8 cellular contexts compared by ENCODE assay signal in the genomic region with DNA sequence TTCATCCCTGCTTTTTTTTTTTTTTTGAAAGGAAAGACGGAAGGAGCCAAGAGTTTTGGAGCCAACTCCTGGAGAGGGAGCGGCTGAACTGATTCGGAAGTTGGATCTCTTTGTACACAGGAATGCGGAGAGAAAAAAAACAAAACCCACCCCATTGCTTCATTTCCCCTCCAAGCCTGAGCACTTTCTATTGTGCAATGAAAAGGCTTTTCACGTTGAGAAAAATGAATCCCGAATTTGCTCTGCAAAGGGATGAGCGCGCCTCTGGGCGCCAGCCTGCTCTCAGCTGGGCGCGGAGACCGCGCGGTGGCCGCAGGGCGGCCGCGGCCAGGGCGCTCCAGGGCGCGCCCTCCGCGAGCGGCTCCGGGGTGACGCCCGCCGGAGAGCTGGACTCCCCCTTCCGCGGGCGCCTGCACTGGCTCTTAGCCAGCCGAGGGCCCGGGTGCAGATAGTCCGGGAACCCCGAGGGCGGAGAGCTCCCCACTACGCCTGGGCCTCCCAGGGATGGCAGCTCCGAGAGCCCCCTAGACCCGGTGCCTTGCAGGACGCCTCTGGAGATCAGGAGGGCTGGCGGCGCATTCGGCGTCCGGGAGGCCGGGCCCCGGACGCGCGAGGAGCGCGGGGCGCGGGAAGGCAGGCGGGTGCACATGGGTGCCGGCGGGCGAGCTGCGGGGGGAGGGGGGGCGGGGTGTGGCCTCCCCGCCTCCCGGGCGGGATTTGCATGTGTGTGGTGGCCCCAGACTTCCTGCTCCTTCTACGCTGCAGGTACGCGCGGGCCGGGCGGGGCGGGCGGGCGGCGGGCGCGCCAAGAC. TPM values are rescaled to one million over a fixed set of nuclear protein-coding genes. Genes with fewer than 3 reads are reported as not detected.
A peak's percentile ranks its signal among the peaks of the same experiment; 100 is the strongest.
DNase-seq lines count a peak whose midpoint lies in the region; ATAC-seq and TF ChIP-seq lines count a peak whose summit lies in the region.

Gene ITPR3, plus strand, starts transcription at position 739 of the 812 bp plus-strand sequence. CDS start 281 bp downstream, outside the sequence.

- peak within 1 kb of the TSS; percentile 80 for H3K27ac Mint-ChIP-seq in activated naive CD8-positive, alpha-beta T cell treated with anti-CD3 and anti-CD28 coated beads for 36 hours

- ATAC-seq in GM19372 (IDR thresholded peaks at IDR 0.05; ENCODE audit: low read depth, unreplicated experiment) (peak; percentile 80), GM19452 (IDR thresholded peaks at IDR 0.05; ENCODE audit: unreplicated experiment) (no peak)

- H3K36me3 Mint-ChIP-seq in activated naive CD8-positive, alpha-beta T cell treated with anti-CD3 and anti-CD28 coated beads for 36 hours = peaks cover 19% of the 10 kb centered on the region

- H3K4me1 ChIP-seq in BLaER1 (peaks cover 60% of the 10 kb centered on the region), right atrium auricular region (peaks cover 0 to 43% of the 10 kb centered on the region in 2 donors)

- peak within 1 kb of the TSS; percentile 94 for H3K4me2 ChIP-seq in BLaER1

- H3K27me3 ChIP-seq in BLaER1 (no peaks in the 10 kb centered on the region), right atrium auricular region (no peaks in the 10 kb centered on the region)

- H3K36me3 ChIP-seq in BLaER1 = peaks cover 13% of the 10 kb centered on the region; the same call in 1 of the 2 replicates
- no peaks in the 10 kb centered on the region for H3K36me3 ChIP-seq in right atrium auricular region

- peaks cover 40% of the 10 kb centered on the region for H4K20me1 ChIP-seq in BLaER1

- H3K9ac ChIP-seq in BLaER1 = peak within 1 kb of the TSS; percentile 81

- peaks cover 4% of the 10 kb centered on the region for H3K27me3 Mint-ChIP-seq in activated naive CD8-positive, alpha-beta T cell treated with anti-CD3 and anti-CD28 coated beads for 36 hours

- H3K4me1 Mint-ChIP-seq in activated naive CD8-positive, alpha-beta T cell treated with anti-CD3 and anti-CD28 coated beads for 36 hours = peaks cover 50% of the 10 kb centered on the region

- H3K27ac ChIP-seq in BLaER1 (peak within 1 kb of the TSS; percentile 83), right atrium auricular region (peak within 1 kb of the TSS; percentile 76 to 80)

- H3K4me3 Mint-ChIP-seq in activated naive CD8-positive, alpha-beta T cell treated with anti-CD3 and anti-CD28 coated beads for 36 hours = peak within 1 kb of the TSS; percentile 96

- TF ChIP-seq CTCF in right atrium auricular region (IDR thresholded peaks at IDR 0.05) = no peak

- H3K4me3 ChIP-seq in BLaER1 = peak within 1 kb of the TSS; percentile 90
- peak within 1 kb of the TSS; percentile 65 to 70 for H3K4me3 ChIP-seq in right atrium auricular region
- peak within 1 kb of the TSS; percentile 63 for H3K4me3 ChIP-seq in skeletal muscle cell (ENCODE audit: low read depth, low read length)

- DNase-seq in HPDE6-E6E7 (ENCODE audit: extremely low spot score) (peak; percentile 89), SKM-1 (lab: John Stamatoyannopoulos, UW; ENCODE audit: unreplicated experiment) (peak; percentile 20), right atrium auricular region (ENCODE audit: low spot score) (no peak), skeletal muscle cell (ENCODE audit: low read depth) (no peak)
- DNase-seq in activated naive CD8-positive, alpha-beta T cell treated with anti-CD3 and anti-CD28 coated beads for 36 hours = peak; percentile 81

- no peaks in the 10 kb centered on the region for H3K9me3 ChIP-seq in BLaER1
- H3K9me3 ChIP-seq in right atrium auricular region = no peaks in the 10 kb centered on the region

- no peaks in the 10 kb centered on the region for H3K9me3 Mint-ChIP-seq in activated naive CD8-positive, alpha-beta T cell treated with anti-CD3 and anti-CD28 coated beads for 36 hours

RNA-seq across cellular contexts. Expression of gene ITPR3, which starts in this region (rescaled TPM):
- 10 to 100 TPM; 35.5 to 36.6 TPM for total RNA-seq in activated naive CD8-positive, alpha-beta T cell treated with anti-CD3 and anti-CD28 coated beads for 36 hours
- total RNA-seq in right atrium auricular region = 10 to 100 TPM in 1 of 2 donors, 1 to 10 TPM in 1; 6.2 to 17.7 TPM

Comparison
In these comparisons a context has a peak if more than half of its experiments do, and no peak if none do; other contexts are left out.
1. DNase-seq: peak in HPDE6-E6E7 (single experiment), SKM-1 (single experiment) and activated naive CD8-positive, alpha-beta T cell treated with anti-CD3 and anti-CD28 coated beads for 36 hours (single experiment); none in right atrium auricular region (single experiment) and skeletal muscle cell (single experiment).
2. Peak in every context shown above with its lines, with median percentiles within 50 percentile points of each other: H3K4me3 ChIP-seq.